ENCODE assay signal across 18 cellular contexts in the genomic region with DNA sequence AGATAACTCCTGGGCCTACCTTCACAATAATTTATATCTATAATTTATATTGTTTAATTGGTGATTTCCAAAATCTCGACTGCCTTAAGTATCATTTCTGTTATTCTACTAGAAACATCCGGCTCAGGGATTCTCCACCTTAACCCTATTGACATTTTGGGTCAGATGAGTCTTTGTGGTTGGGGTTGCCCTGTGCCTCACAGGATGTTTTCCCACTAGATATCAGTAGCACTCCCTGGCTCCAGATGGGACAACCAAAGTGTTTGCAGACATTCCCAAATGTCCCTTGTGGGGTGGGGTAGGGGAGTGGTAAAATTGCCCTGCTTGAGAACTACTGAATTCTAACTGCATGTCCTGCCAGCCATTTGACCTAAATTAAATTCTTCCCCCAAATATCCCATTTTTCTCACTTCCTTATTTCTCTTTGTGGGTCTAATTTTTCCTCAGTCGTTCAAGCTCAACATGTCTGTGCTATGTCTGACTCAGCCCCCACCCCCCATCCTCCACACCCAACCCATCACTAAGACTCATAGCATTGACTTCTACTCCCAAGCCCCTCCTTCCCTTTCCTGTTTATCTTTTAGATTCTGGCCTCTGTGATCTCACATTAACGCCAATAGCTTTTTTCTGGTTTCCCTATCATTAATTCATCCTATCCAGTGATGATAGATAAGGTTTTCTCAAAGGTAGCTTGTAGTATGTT.
DNase-seq lines count a peak whose midpoint lies in the region; ATAC-seq and TF ChIP-seq lines count a peak whose summit lies in the region.
"Had no signal": no experiment of that assay in that cellular context is flagged by ENCODE, and none has a peak within 500 bp of the region (broad histone marks: within the 10 kb centered on the region; RNA-seq: fewer than 3 reads in every experiment).

No MANE protein-coding gene starts in this region.

- H3K9me3 ChIP-seq in tibial nerve (no peaks in the 10 kb centered on the region), left lung (no peaks in the 10 kb centered on the region)

- no peaks in the 10 kb centered on the region for H3K36me3 Mint-ChIP-seq in activated naive CD8-positive, alpha-beta T cell treated with anti-CD3 and anti-CD28 coated beads for 36 hours
- H3K36me3 Mint-ChIP-seq: CD4-positive, CD25-positive, alpha-beta regulatory T cell; naive thymus-derived CD8-positive, alpha-beta T cell had no signal

- ATAC-seq in left lung, result no peak
- ATAC-seq: naive thymus-derived CD8-positive, alpha-beta T cell had no signal

- no peak overlapping the region for H3K4me3 ChIP-seq in fibroblast of mammary gland (ENCODE audit: control insufficient read depth, low read depth, low read length)
- H3K4me3 ChIP-seq in tibial nerve, result no peak overlapping the region
- no peak overlapping the region for H3K4me3 ChIP-seq in left lung

- H3K27ac Mint-ChIP-seq in activated naive CD8-positive, alpha-beta T cell treated with anti-CD3 and anti-CD28 coated beads for 36 hours, result no peak overlapping the region
- H3K27ac Mint-ChIP-seq: CD4-positive, CD25-positive, alpha-beta regulatory T cell; naive thymus-derived CD8-positive, alpha-beta T cell had no signal

- H3K27ac ChIP-seq in RWPE1 (no peak overlapping the region), tibial nerve (no peak overlapping the region), left lung (no peak overlapping the region)

- H3K4me3 Mint-ChIP-seq in activated naive CD8-positive, alpha-beta T cell treated with anti-CD3 and anti-CD28 coated beads for 36 hours, result no peak overlapping the region
- H3K4me3 Mint-ChIP-seq: CD4-positive, CD25-positive, alpha-beta regulatory T cell; naive thymus-derived CD8-positive, alpha-beta T cell had no signal

- H3K27me3 Mint-ChIP-seq in activated naive CD8-positive, alpha-beta T cell treated with anti-CD3 and anti-CD28 coated beads for 36 hours, result no peaks in the 10 kb centered on the region
- H3K27me3 Mint-ChIP-seq: CD4-positive, CD25-positive, alpha-beta regulatory T cell had no signal

- POLR2A ChIA-PET in RWPE1 (lab: Yijun Ruan, JAX; ENCODE audit: low non-redundant PET), result no interaction called here

- 79 to 85% methylated on average over 4 of the region's 4 CpGs for whole genome bisulfite sequencing in tibial nerve, 2 donors

- TF ChIP-seq CTCF in RWPE1 (conservative IDR thresholded peaks at IDR 0.05; ENCODE audit: low read depth), result no peak
- TF ChIP-seq CTCF in fibroblast of mammary gland (conservative IDR thresholded peaks at IDR 0.05; ENCODE audit: control insufficient read depth, insufficient read depth, low read depth, low read length), result no peak
- TF ChIP-seq CTCF in tibial nerve (IDR thresholded peaks at IDR 0.05), result no peak
- TF ChIP-seq CTCF in left lung (IDR thresholded peaks at IDR 0.05), result no peak

- no peak for TF ChIP-seq EP300 in tibial nerve (IDR thresholded peaks at IDR 0.05)

- CTCF ChIA-PET in RWPE1 (lab: Yijun Ruan, JAX), result no interaction called here

- peaks cover 0 to 6% (median 2%) of the 10 kb centered on the region in 4 donors for H3K4me1 ChIP-seq in tibial nerve
- H3K4me1 ChIP-seq in left lung, result no peaks in the 10 kb centered on the region

- H3K4me1 Mint-ChIP-seq in activated naive CD8-positive, alpha-beta T cell treated with anti-CD3 and anti-CD28 coated beads for 36 hours, result no peaks in the 10 kb centered on the region
- H3K4me1 Mint-ChIP-seq: CD4-positive, CD25-positive, alpha-beta regulatory T cell had no signal

- H3K36me3 ChIP-seq in tibial nerve (no peaks in the 10 kb centered on the region), left lung (no peaks in the 10 kb centered on the region)

- TF ChIP-seq POLR2A in tibial nerve (IDR thresholded peaks at IDR 0.05), result no peak

- intact Hi-C loops in left lung (cut with DNase I), result no loop called here

- no peaks in the 10 kb centered on the region for H3K9me3 Mint-ChIP-seq in activated naive CD8-positive, alpha-beta T cell treated with anti-CD3 and anti-CD28 coated beads for 36 hours

- H3K27me3 ChIP-seq in tibial nerve, result no peaks in the 10 kb centered on the region
- no peaks in the 10 kb centered on the region for H3K27me3 ChIP-seq in left lung

- peak; percentile 18 for DNase-seq in A172 (ENCODE audit: low spot score)
- peak; percentile 26 for DNase-seq in HS-27A (ENCODE audit: low read depth)
- DNase-seq in RWPE1 (ENCODE audit: low spot score), result peak; percentile 64
- DNase-seq in fibroblast of mammary gland (ENCODE audit: low read depth), result peak; percentile 38
- no peak for DNase-seq in tibial nerve (ENCODE audit: low spot score in 2 of 2)
- no peak for DNase-seq in activated naive CD8-positive, alpha-beta T cell treated with anti-CD3 and anti-CD28 coated beads for 36 hours
- no peak for DNase-seq in activated CD8-positive, alpha-beta memory T cell treated with anti-CD3 and anti-CD28 coated beads, Interleukin-2, amount 50 U/mL, for 48 hours
- no peak for DNase-seq in left lung
- DNase-seq: activated CD4-positive, CD25-positive, alpha-beta regulatory T cell treated with anti-CD3 and anti-CD28 coated beads, Interleukin-2, amount 50 U/mL, for 72 hours; activated effector memory CD4-positive, alpha-beta T cell treated with anti-CD3 and anti-CD28 coated beads, Interleukin-2, amount 50 U/mL, for 16 hours; anterior cingulate cortex; CD4-positive, CD25-positive, alpha-beta regulatory T cell; DMS79 treated with DMSO at 0.1 percent for 48 hours; head of caudate nucleus; naive thymus-derived CD8-positive, alpha-beta T cell; NCI-H1930; NCI-H510A treated with DMSO at 0.1 percent for 48 hours; trophoblast cell had no signal

Comparison
In these comparisons a context has a peak if more than half of its experiments do, and no peak if none do; other contexts are left out.
1. DNase-seq: peak in A172 (single experiment), HS-27A (single experiment), RWPE1 (single experiment) and fibroblast of mammary gland (single experiment); none in tibial nerve (0 of 2), activated naive CD8-positive, alpha-beta T cell treated with anti-CD3 and anti-CD28 coated beads for 36 hours (single experiment), activated CD8-positive, alpha-beta memory T cell treated with anti-CD3 and anti-CD28 coated beads, Interleukin-2, amount 50 U/mL, for 48 hours (single experiment) and left lung (0 of 2).